Comparison of ENCODE assay signal across 8 cellular contexts in the genomic region with DNA sequence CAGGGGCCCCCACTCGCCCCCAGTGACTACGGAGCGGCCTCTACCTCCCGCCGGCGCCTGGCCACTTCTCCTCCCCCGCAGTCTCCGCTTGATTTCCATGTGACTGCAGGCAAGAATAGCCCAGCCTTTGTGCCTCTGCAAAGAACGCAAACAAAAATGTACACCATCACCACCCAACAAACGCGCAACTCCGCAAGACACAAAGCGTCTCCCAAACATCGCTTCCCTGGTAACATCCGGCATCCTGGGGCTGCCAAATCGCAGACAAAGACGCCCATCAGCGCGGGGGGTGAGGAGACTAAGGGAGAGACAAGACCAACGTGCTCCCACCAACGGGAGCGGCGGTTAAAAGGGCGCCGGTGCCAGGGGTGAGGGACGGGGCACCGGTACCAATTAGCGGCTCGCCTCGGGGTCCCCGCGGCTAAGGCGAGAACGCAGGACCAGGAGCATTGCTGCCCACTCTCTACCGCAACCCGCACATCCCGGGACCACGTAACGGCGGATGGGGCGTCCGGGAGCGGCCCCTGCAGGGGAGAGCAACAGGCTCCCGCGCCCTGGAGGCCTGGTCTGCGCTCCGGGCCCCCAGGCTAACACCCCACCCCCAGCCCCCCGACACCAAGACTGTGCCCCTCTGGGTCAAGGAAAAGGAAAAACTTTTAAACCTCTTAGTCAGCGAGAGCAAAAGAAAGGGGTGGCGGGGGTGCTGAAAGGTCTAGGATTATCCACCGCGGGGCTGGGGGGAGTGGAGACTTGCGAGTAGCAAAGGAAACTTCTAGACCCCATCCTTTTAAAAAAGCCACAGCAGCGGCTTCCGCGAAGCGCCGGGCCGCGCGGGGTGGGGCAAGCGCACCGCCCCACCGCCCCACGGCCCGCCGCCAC. TPM values are rescaled to one million over a fixed set of nuclear protein-coding genes. Genes with fewer than 3 reads are reported as not detected.
DNase-seq lines count a peak whose midpoint lies in the region; ATAC-seq and TF ChIP-seq lines count a peak whose summit lies in the region.

No MANE protein-coding gene starts in this region.

- H3K9me3 ChIP-seq in H9 (ENCODE audit: control insufficient read depth, low read depth, low read length) (no peaks in the 10 kb centered on the region), PC-3 (ENCODE audit: low read length) (no peaks in the 10 kb centered on the region), esophagus muscularis mucosa (no peaks in the 10 kb centered on the region), uterus (no peaks in the 10 kb centered on the region)

- H2BK15ac ChIP-seq in H9 (ENCODE audit: low read depth, low read length): peak overlapping the region; percentile 55; the same call in 1 of the 2 replicates

- H3K23me2 ChIP-seq in H9 (ENCODE audit: insufficient read length, low read depth, low read length, poor library complexity, severe bottlenecking): peaks cover 6% of the 10 kb centered on the region

- no peak for TF ChIP-seq POLR2A in esophagus muscularis mucosa (IDR thresholded peaks at IDR 0.05; ENCODE audit: low read depth)
- no peak for TF ChIP-seq POLR2A in uterus (IDR thresholded peaks at IDR 0.05)

- H3K4me1 ChIP-seq in H9 (ENCODE audit: insufficient read depth, low read length): no peaks in the 10 kb centered on the region; the same call in 1 of the 2 replicates
- H3K4me1 ChIP-seq in PC-3 (ENCODE audit: insufficient read depth, low read length): peaks cover 9% of the 10 kb centered on the region
- H3K4me1 ChIP-seq in esophagus muscularis mucosa: peaks cover 14 to 53% (median 49%) of the 10 kb centered on the region in 4 donors
- H3K4me1 ChIP-seq in uterus: peaks cover 3 to 6% of the 10 kb centered on the region in 2 donors

- H3K79me2 ChIP-seq in H9 (ENCODE audit: insufficient read depth, low read length) (peaks cover 9% of the 10 kb centered on the region; the same call in 1 of the 2 replicates), PC-3 (ENCODE audit: low read length) (peaks cover 38% of the 10 kb centered on the region)

- DNase-seq in H9 (peak; percentile 64), PC-3 (peak; percentile 14), esophagus muscularis mucosa (ENCODE audit: extremely low spot score) (no peak), midbrain (lab: John Stamatoyannopoulos, UW) (peak; percentile 76), uterus (peak; percentile 73)
- no peak for DNase-seq in activated T-cell treated with anti-CD3 and anti-CD28 coated beads, Interleukin-2, amount 50 U/mL, for 1 hour

- H2BK5ac ChIP-seq in H9 (ENCODE audit: insufficient read length, low read length): no peak overlapping the region

- CTCF ChIA-PET in PC-3 (lab: Charles Lee): no interaction called here

- peak overlapping the region; percentile 83 for H3K4me2 ChIP-seq in H9 (ENCODE audit: insufficient read depth, insufficient read length, low read length)
- peak overlapping the region; percentile 93 for H3K4me2 ChIP-seq in PC-3 (ENCODE audit: low read length)

- H3K18ac ChIP-seq in H9 (ENCODE audit: insufficient read length, low read depth, low read length): peak overlapping the region; percentile 29

- no peaks in the 10 kb centered on the region for H3K79me1 ChIP-seq in H9 (ENCODE audit: insufficient read depth, low read depth, low read length, poor library complexity, severe bottlenecking)

- no peaks in the 10 kb centered on the region for H3K9me3 Mint-ChIP-seq in H9

- peaks cover 26 to 31% of the 10 kb centered on the region in 2 experiments for H3K4me1 Mint-ChIP-seq in H9

- no CpG with 5 or more reads among the region's 67 CpGs for WGBS in H9 (ENCODE audit: extremely low coverage, insufficient read length, low lambda C conversion rate)
- WGBS in esophagus muscularis mucosa: under 1% methylated on average over 28 of the region's 67 CpGs

- no peak overlapping the region for H3K4ac ChIP-seq in H9 (ENCODE audit: low read depth, low read length)

- H3K27ac Mint-ChIP-seq in H9: peak overlapping the region in 2 of 3 experiments; percentile 86 to 95; a peak in 6 of 7 replicates

- H4K91ac ChIP-seq in H9 (ENCODE audit: insufficient read length, low read depth, low read length): no peak overlapping the region

- H3F3A ChIP-seq in PC-3 (ENCODE audit: low read length, unreplicated experiment): no peaks in the 10 kb centered on the region

- H3T11ph ChIP-seq in H9 (ENCODE audit: low read length): no peak overlapping the region

- H3K4me3 ChIP-seq in PC-3 (ENCODE audit: low read length): peak overlapping the region; percentile 89
- H3K4me3 ChIP-seq in esophagus muscularis mucosa: peak overlapping the region; percentile 64 to 84 (median 74)
- H3K4me3 ChIP-seq in uterus: peak overlapping the region; percentile 63 to 81

- H3K27ac ChIP-seq in H9 (ENCODE audit: insufficient read length, low read depth, low read length) (no peak overlapping the region), PC-3 (ENCODE audit: low read length) (no peak overlapping the region), esophagus muscularis mucosa (replicated peaks in 1 of 4) (peak overlapping the region; percentile 87 to 96 (median 94)), uterus (peak overlapping the region; percentile 96 to 98)

- H2BK120ac ChIP-seq in H9 (ENCODE audit: low read depth, low read length, poor library complexity, severe bottlenecking): no peak overlapping the region

- TF ChIP-seq EP300 in esophagus muscularis mucosa (IDR thresholded peaks at IDR 0.05): no peak

- no peaks in the 10 kb centered on the region for H3K9me2 ChIP-seq in PC-3 (replicated peaks; ENCODE audit: low read length)

- no peaks in the 10 kb centered on the region for H4K20me1 ChIP-seq in H9 (ENCODE audit: control insufficient read depth, insufficient read depth, insufficient read length)
- H4K20me1 ChIP-seq in PC-3 (ENCODE audit: low read length): no peaks in the 10 kb centered on the region

- ATAC-seq in PC-3 (peak; percentile 54), GM19467 (IDR thresholded peaks at IDR 0.05; ENCODE audit: unreplicated experiment) (no peak), GM18519 (IDR thresholded peaks at IDR 0.05; ENCODE audit: low FRiP score, unreplicated experiment) (no peak)

- H2AFZ ChIP-seq in H9 (ENCODE audit: low read length) (no peak overlapping the region), PC-3 (ENCODE audit: low read length) (peak overlapping the region; percentile 94)

- H3K36me3 ChIP-seq in PC-3 (ENCODE audit: low read depth, low read length): no peaks in the 10 kb centered on the region
- H3K36me3 ChIP-seq in esophagus muscularis mucosa: no peaks in the 10 kb centered on the region
- no peaks in the 10 kb centered on the region for H3K36me3 ChIP-seq in uterus

- H3K23ac ChIP-seq in H9 (ENCODE audit: insufficient read length, low read depth, low read length): no peak overlapping the region

- H3K9ac ChIP-seq in H9 (ENCODE audit: extremely low read depth, insufficient read length, low read length): peak overlapping the region; percentile 80
- H3K9ac ChIP-seq in PC-3 (ENCODE audit: low read length): peak overlapping the region; percentile 65

- TF ChIP-seq CTCF in H9 (conservative IDR thresholded peaks at IDR 0.05) (peak; percentile 20; the same call in 1 of the 3 replicates), PC-3 (conservative IDR thresholded peaks at IDR 0.05; ENCODE audit: low read depth, low read length) (no peak), esophagus muscularis mucosa (IDR thresholded peaks at IDR 0.05) (peak in 2 of 3 experiments; percentile 25 to 33), uterus (IDR thresholded peaks at IDR 0.05) (peak in 2 of 4 experiments; percentile 9 to 42)

- BruUV-seq in PC-3 (replicated peaks; lab: Mats Ljungman, UMichigan): TSS peak; percentile 39

- POLR2A ChIA-PET in PC-3 (lab: Charles Lee; ENCODE audit: unreplicated experiment): no interaction called here

- no peak overlapping the region for H3K56ac ChIP-seq in H9 (ENCODE audit: insufficient read length, low read depth, low read length)

- intact Hi-C loops in PC-3 (cut with micrococcal nuclease) (no loop called here), esophagus muscularis mucosa (cut with DNase I) (no loop called here), uterus (cut with DNase I; ENCODE audit: low total_unique reads) (no loop called here)

- peak overlapping the region; percentile 43 for H2BK12ac ChIP-seq in H9 (ENCODE audit: insufficient read length, low read depth, low read length)

- H3K36me3 Mint-ChIP-seq in H9 (ENCODE audit: insufficient read depth in 1 of 3, low read depth in 3 of 3): no peaks in the 10 kb centered on the region

- H4K5ac ChIP-seq in H9 (ENCODE audit: insufficient read length, low read depth, low read length): no peak overlapping the region

- H3K27me3 Mint-ChIP-seq in H9 (ENCODE audit: low read depth): no peaks in the 10 kb centered on the region

- H2BK20ac ChIP-seq in H9 (ENCODE audit: low read depth, low read length, poor library complexity, severe bottlenecking): no peak overlapping the region

- H3K27me3 ChIP-seq in H9 (ENCODE audit: insufficient read depth, low read length) (no peaks in the 10 kb centered on the region), PC-3 (ENCODE audit: low read length) (no peaks in the 10 kb centered on the region), esophagus muscularis mucosa (no peaks in the 10 kb centered on the region), uterus (no peaks in the 10 kb centered on the region)

- peak overlapping the region; percentile 82 to 94 for H3K4me3 Mint-ChIP-seq in H9

- H3K14ac ChIP-seq in H9 (ENCODE audit: insufficient read depth, low read length): peak overlapping the region; percentile 93; the same call in 1 of the 2 replicates

- H2AK5ac ChIP-seq in H9 (ENCODE audit: insufficient read length, low read length): no peak overlapping the region

- no peak overlapping the region for H4K8ac ChIP-seq in H9 (replicated peaks; ENCODE audit: insufficient read length, low read depth, low read length)

RNA-seq across cellular contexts. Expression of a gene that starts 0.9 kb away (rescaled TPM):
- total RNA-seq in H9 (2021) (46.7 and 46.9 TPM in 2 replicates), PC-3 (2014; rRNA removed) (6.1 and 7.3 TPM in 2 replicates), esophagus muscularis mucosa (100 to 1,000 TPM in 1 of 4 donors, 10 to 100 TPM in 3; 59.5 to 105 (median 74.3) TPM), uterus (10 to 100 TPM; 52.9 to 84.6 (median 78.5) TPM)

Comparison
In these comparisons a context has a peak if more than half of its experiments do, and no peak if none do; other contexts are left out.
1. DNase-seq: peak in H9 (single experiment), PC-3 (single experiment), midbrain (single experiment) and uterus (2 of 2); none in esophagus muscularis mucosa (single experiment) and activated T-cell treated with anti-CD3 and anti-CD28 coated beads, Interleukin-2, amount 50 U/mL, for 1 hour (single experiment).
2. H3K27ac ChIP-seq: peak in esophagus muscularis mucosa (4 of 4) and uterus (2 of 2); none in H9 (single experiment) and PC-3 (single experiment).
3. Peak in every context shown above with its lines, with median percentiles within 50 percentile points of each other: H3K4me3 ChIP-seq.